8 cellular contexts compared by ENCODE assay signal in genomic region chr2:219279916-219280516, GRCh38. TPM values are rescaled to one million over a fixed set of nuclear protein-coding genes. Genes with fewer than 3 reads are reported as not detected.
A peak's percentile ranks its signal among the peaks of the same experiment; 100 is the strongest.
DNase-seq lines count a peak whose midpoint lies in the region; ATAC-seq and TF ChIP-seq lines count a peak whose summit lies in the region.

No MANE protein-coding gene starts in this region.

- ATAC-seq in psoas muscle, result no peak
- no peak for ATAC-seq in GM19452 (IDR thresholded peaks at IDR 0.05; ENCODE audit: unreplicated experiment)

- WGBS in psoas muscle, 3 donors, result 35 to 40% (median 39%) methylated on average over 12 of the region's 12 CpGs

- TF ChIP-seq CTCF in GM10248 (IDR thresholded peaks at IDR 0.05; ENCODE audit: control extremely low read depth, extremely low read depth, low read depth, missing control alignments), result peak; percentile 2
- no peak for TF ChIP-seq CTCF in fibroblast of mammary gland (conservative IDR thresholded peaks at IDR 0.05; ENCODE audit: control insufficient read depth, insufficient read depth, low read depth, low read length)
- TF ChIP-seq CTCF in psoas muscle (IDR thresholded peaks at IDR 0.05), result no peak

- intact Hi-C loops in psoas muscle (cut with DNase I), result loop anchor here in 1 of 2 donors (5.0 kb wide), 1 partner anchor 107 kb away; the partner anchor contains the start of gene DNPEP

- POLR2A ChIA-PET in GM10248 (lab: Yijun Ruan, JAX), result interaction anchor here (0.6 to 2.2 kb wide), 4 partner anchors 12 to 103 kb away, joined by 4 to 19 read pairs (median 4); partner anchors contain the start of genes CNPPD1 and TUBA4A

- H3K4me1 ChIP-seq in SJCRH30 (peaks cover 15% of the 10 kb centered on the region), psoas muscle (peaks cover 30% of the 10 kb centered on the region)

- H3K27me3 ChIP-seq in SJCRH30 (no peaks in the 10 kb centered on the region), psoas muscle (ENCODE audit: insufficient read depth in 3 of 3, low read length in 2 of 3) (no peaks in the 10 kb centered on the region)

- no peaks in the 10 kb centered on the region for H3K36me3 ChIP-seq in SJCRH30
- H3K36me3 ChIP-seq in psoas muscle (ENCODE audit: insufficient read depth in 1 of 2, low read depth in 1 of 2), result peaks cover 0 to 50% of the 10 kb centered on the region in 2 donors

- CTCF ChIA-PET in GM10248 (lab: Yijun Ruan, JAX), result interaction anchor here (0.8 to 16.0 kb wide), 11 partner anchors 11 to 300 kb away, joined by 3 to 336 read pairs (median 3); partner anchors contain the start of genes CNPPD1, DNPEP, SLC23A3 and TUBA4B

- peak overlapping the region; percentile 42; the same call in 1 of the 2 replicates for H3K27ac ChIP-seq in SJCRH30
- peak overlapping the region; percentile 98 for H3K27ac ChIP-seq in psoas muscle

- no peaks in the 10 kb centered on the region for H3K9me3 ChIP-seq in SJCRH30 (replicated peaks)
- no peaks in the 10 kb centered on the region for H3K9me3 ChIP-seq in psoas muscle

- DNase-seq in GM10248 (ENCODE audit: extremely low spot score) (no peak), SJCRH30 (no peak), fibroblast of mammary gland (ENCODE audit: low read depth) (no peak), psoas muscle (no peak), GF-D8 (lab: John Stamatoyannopoulos, UW) (no peak), inferior parietal cortex (ENCODE audit: extremely low spot score) (no peak), OCI-M1 (lab: John Stamatoyannopoulos, UW) (no peak)

- H3K4me3 ChIP-seq in SJCRH30 (peak overlapping the region; percentile 68), fibroblast of mammary gland (ENCODE audit: control insufficient read depth, low read depth, low read length) (peak overlapping the region; percentile 69), psoas muscle (peak overlapping the region; percentile 92)

RNA-seq across cellular contexts. Expression of gene DNAJB2, which starts 0.8 kb away (rescaled TPM):
- 16.8 and 19.4 TPM in 2 replicates for total RNA-seq in SJCRH30 (2014; rRNA removed; shearing (Covaris generic))
- total RNA-seq in psoas muscle, result 100 to 1,000 TPM in 3 of 4 donors, 10 to 100 TPM in 1; 93.1 to 173 (median 117) TPM
- polyA plus RNA-seq in psoas muscle, result 100 to 1,000 TPM in 2 of 3 donors, 10 to 100 TPM in 1; 99.6 to 204 (median 100) TPM

RNA-seq across cellular contexts. Expression of gene TUBA4A, which starts 26.3 kb away (rescaled TPM):
- 188 and 197 TPM in 2 replicates for total RNA-seq in SJCRH30 (2014; rRNA removed; shearing (Covaris generic))
- 100 to 1,000 TPM; 522 to 707 (median 613) TPM for total RNA-seq in psoas muscle
- 100 to 1,000 TPM; 291 to 618 (median 508) TPM for polyA plus RNA-seq in psoas muscle

RNA-seq across cellular contexts. Expression of gene TUBA4B, which starts 27.0 kb away (rescaled TPM):
- total RNA-seq in SJCRH30 (2014; rRNA removed; shearing (Covaris generic)), result 0.08 TPM in 1 of 2 replicates, not detected in the other
- not detected for total RNA-seq in psoas muscle
- under 1 TPM in 1 of 3 donors, not detected in 2; 0.06 TPM for polyA plus RNA-seq in psoas muscle

RNA-seq across cellular contexts. Expression of gene PTPRN, which starts 29.2 kb away (rescaled TPM):
- not detected in 2 replicates for total RNA-seq in SJCRH30 (2014; rRNA removed; shearing (Covaris generic))
- total RNA-seq in psoas muscle, result 1 to 10 TPM in 1 of 4 donors, under 1 TPM in 1, not detected in 2; 0.91 to 1.1 TPM
- polyA plus RNA-seq in psoas muscle, result under 1 TPM; 0.03 to 0.17 (median 0.04) TPM

RNA-seq across cellular contexts. Expression of gene STK16, which starts 34.7 kb away (rescaled TPM):
- total RNA-seq in SJCRH30 (2014; rRNA removed; shearing (Covaris generic)), result 11.0 and 12.7 TPM in 2 replicates
- total RNA-seq in psoas muscle, result 10 to 100 TPM; 11.6 to 16.7 (median 14.3) TPM
- polyA plus RNA-seq in psoas muscle, result 10 to 100 TPM; 15.8 to 38.5 (median 29.7) TPM
